ENCODE assay signal across 1 cellular context in the genomic region with DNA sequence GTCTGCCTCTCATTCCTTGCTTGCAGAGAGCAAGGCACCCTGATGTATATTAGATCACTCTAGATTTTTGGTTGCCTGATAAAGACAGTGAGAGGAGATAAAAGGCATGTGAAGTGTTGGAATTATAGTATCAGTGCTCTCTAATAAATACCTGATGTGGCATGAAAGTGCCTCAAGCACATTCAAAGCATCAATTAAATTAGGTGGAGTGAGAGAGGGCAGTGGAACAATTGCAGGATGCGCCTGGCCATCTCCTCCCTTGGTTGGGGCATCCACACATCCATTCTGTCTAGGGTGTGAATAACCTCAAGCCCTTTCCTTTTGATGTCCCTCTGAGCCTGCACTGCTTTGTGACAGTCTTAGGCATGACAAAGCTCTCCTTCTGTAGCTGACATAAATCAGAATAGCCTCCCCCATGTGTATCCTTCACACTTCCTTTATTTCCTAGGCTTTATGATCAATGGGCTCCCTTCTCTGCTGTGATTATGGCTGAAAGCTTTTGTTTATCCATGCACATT.
TF ChIP-seq lines count a peak whose summit lies in the region.

No MANE protein-coding gene starts in this region.

TF ChIP-seq in IMR-90, 13 proteins besides CTCF, POLR2A, EP300 and RAD21:
- TF ChIP-seq, protein P1, sequence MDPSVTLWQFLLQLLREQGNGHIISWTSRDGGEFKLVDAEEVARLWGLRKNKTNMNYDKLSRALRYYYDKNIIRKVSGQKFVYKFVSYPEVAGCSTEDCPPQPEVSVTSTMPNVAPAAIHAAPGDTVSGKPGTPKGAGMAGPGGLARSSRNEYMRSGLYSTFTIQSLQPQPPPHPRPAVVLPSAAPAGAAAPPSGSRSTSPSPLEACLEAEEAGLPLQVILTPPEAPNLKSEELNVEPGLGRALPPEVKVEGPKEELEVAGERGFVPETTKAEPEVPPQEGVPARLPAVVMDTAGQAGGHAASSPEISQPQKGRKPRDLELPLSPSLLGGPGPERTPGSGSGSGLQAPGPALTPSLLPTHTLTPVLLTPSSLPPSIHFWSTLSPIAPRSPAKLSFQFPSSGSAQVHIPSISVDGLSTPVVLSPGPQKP (IDR thresholded peaks at IDR 0.05; ENCODE audit: borderline replicate concordance, low read depth, low read length) = no peak
- no peak for TF ChIP-seq CEBPB (IDR thresholded peaks at IDR 0.05; ENCODE audit: low read depth, low read length)
- TF ChIP-seq RFX5 (IDR thresholded peaks at IDR 0.05; ENCODE audit: low read depth, low read length) = no peak
- TF ChIP-seq MXI1 (IDR thresholded peaks at IDR 0.05; ENCODE audit: borderline replicate concordance, low read depth, low read length) = no peak
